In the genomic region with DNA sequence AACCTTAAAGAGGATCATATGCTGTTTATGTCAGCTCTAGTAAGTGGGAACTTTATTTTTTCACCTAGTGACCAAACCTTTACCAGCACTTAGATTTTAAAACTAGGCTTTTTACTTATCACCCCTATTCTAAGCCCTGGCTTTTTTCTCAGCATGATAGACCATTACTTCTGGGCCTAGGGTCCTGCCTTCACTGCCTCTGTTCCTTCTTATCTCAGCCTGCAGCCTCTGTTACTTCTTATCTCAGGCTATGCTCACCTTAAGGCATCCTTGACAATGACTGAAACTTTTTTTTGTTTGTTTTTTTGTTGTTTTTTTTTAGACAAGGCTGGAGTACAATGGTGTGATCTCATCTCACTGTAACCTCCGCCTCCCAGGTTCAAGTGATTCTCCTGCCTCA, we compare ENCODE assay signal across 31 cellular contexts.
"Had no signal": no experiment of that assay in that cellular context is flagged by ENCODE, and none has a peak within 500 bp of the region (broad histone marks: within the 10 kb centered on the region; RNA-seq: fewer than 3 reads in every experiment).

No MANE protein-coding gene starts in this region.

- H3K9me3 ChIP-seq: adrenal gland, body of pancreas, esophagus muscularis mucosa, gastrocnemius medialis, heart left ventricle had no signal

- H3K4me1 ChIP-seq: adrenal gland, body of pancreas, esophagus muscularis mucosa, gastrocnemius medialis, heart left ventricle had no signal

- H3K27me3 ChIP-seq: adrenal gland, body of pancreas, esophagus muscularis mucosa, foreskin keratinocyte had no signal

- DNase-seq: activated CD4-positive, alpha-beta memory T cell treated with anti-CD3 and anti-CD28 coated beads for 36 hours; activated CD4-positive, alpha-beta T cell treated with anti-CD3 and anti-CD28 coated beads for 36 hours; activated CD4-positive, alpha-beta T cell treated with anti-CD3 and anti-CD28 coated beads, Interleukin-2, amount 10 ng/mL, durations not matched to agents 24 days and 14 days; activated CD4-positive, CD25-positive, alpha-beta regulatory T cell; activated CD4-positive, CD25-positive, alpha-beta regulatory T cell treated with anti-CD3 and anti-CD28 coated beads, Interleukin-2, amount 50 U/mL, for 72 hours; activated CD8-positive, alpha-beta memory T cell treated with anti-CD3 and anti-CD28 coated beads, Interleukin-2, amount 10 ng/mL, durations not matched to agents 7 days and 5 days; activated CD8-positive, alpha-beta memory T cell treated with anti-CD3 and anti-CD28 coated beads, Interleukin-2, amount 50 U/mL, for 4 hours; activated CD8-positive, alpha-beta T cell treated with anti-CD3 and anti-CD28 coated beads, Interleukin-2, amount 10 ng/mL, durations not matched to agents 7 days and 5 days; activated effector memory CD4-positive, alpha-beta T cell treated with anti-CD3 and anti-CD28 coated beads, Interleukin-2, amount 50 U/mL, for 16 hours; activated naive CD4-positive, alpha-beta T cell treated with anti-CD3 and anti-CD28 coated beads for 36 hours; activated naive CD8-positive, alpha-beta T cell treated with anti-CD3 and anti-CD28 coated beads for 36 hours; activated naive CD8-positive, alpha-beta T cell treated with anti-CD3 and anti-CD28 coated beads, Interleukin-2, amount 50 U/mL, for 24 hours; activated T-cell treated with anti-CD3 and anti-CD28 coated beads, Interleukin-2, amount 50 U/mL, for 1 hour; activated T-cell treated with anti-CD3 and anti-CD28 coated beads, Interleukin-2, amount 50 U/mL, for 48 hours; adrenal gland; amygdala; aorta; body of pancreas; caudate nucleus; cortex of kidney; dermis blood vessel endothelial cell; effector CD4-positive, alpha-beta T cell; effector memory CD8-positive, alpha-beta T cell; gastrocnemius medialis; glutamatergic neuron; heart left ventricle; T-helper 1 cell; T-helper 17 cell; T1000 had no signal

- H3K27ac ChIP-seq: adrenal gland, body of pancreas, esophagus muscularis mucosa, foreskin keratinocyte, gastrocnemius medialis, heart left ventricle had no signal

- H3K36me3 ChIP-seq: adrenal gland, esophagus muscularis mucosa, gastrocnemius medialis, heart left ventricle had no signal

- ATAC-seq: activated CD4-positive, alpha-beta T cell treated with anti-CD3 and anti-CD28 coated beads for 36 hours; activated CD8-positive, alpha-beta memory T cell treated with anti-CD3 and anti-CD28 coated beads, Interleukin-2, amount 10 ng/mL, durations not matched to agents 7 days and 5 days; activated CD8-positive, alpha-beta T cell treated with anti-CD3 and anti-CD28 coated beads, Interleukin-2, amount 10 ng/mL, durations not matched to agents 7 days and 5 days; activated naive CD8-positive, alpha-beta T cell treated with anti-CD3 and anti-CD28 coated beads, Interleukin-2, amount 50 U/mL, for 24 hours; body of pancreas; effector memory CD8-positive, alpha-beta T cell; foreskin keratinocyte; gastrocnemius medialis; heart left ventricle; T-helper 17 cell had no signal

- H3K4me3 ChIP-seq: adrenal gland, body of pancreas, esophagus muscularis mucosa, gastrocnemius medialis, heart left ventricle had no signal
